In the genomic region with DNA sequence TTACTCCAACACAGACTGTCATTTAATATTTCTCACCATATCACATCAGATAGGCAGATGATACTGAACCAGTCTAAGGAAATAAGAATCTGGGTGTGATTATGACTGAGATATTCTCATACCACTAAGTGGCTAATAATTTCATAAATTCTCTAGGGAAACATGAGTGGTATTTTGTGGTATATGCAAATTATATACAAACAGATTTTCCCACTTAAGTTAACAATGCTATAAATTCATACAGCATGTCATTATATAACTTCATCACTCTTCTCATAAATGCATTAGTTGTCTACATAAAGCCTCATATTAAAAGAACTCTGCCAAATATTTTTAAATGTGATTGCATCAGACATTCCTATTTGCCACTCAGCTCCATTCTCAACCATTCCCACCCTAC, we compare ENCODE assay signal across 26 cellular contexts.
A peak's percentile ranks its signal among the peaks of the same experiment; 100 is the strongest.
DNase-seq lines count a peak whose midpoint lies in the region; FAIRE-seq and TF ChIP-seq lines count a peak whose summit lies in the region.
"Had no signal": no experiment of that assay in that cellular context is flagged by ENCODE, and none has a peak within 500 bp of the region (broad histone marks: within the 10 kb centered on the region; RNA-seq: fewer than 3 reads in every experiment).

No MANE protein-coding gene starts in this region.

- H3K4me3 ChIP-seq in AG10803 (ENCODE audit: low read length): no peak overlapping the region
- H3K4me3 ChIP-seq in choroid plexus epithelial cell (ENCODE audit: low read depth, low read length): no peak overlapping the region
- H3K4me3 ChIP-seq: BLaER1, PC-9 had no signal

- no peaks in the 10 kb centered on the region for H3K36me3 Mint-ChIP-seq in progenitor cell of endocrine pancreas (ENCODE audit: insufficient read depth)
- H3K36me3 Mint-ChIP-seq: CD4-positive, CD25-positive, alpha-beta regulatory T cell; IgD-negative memory B cell had no signal

- no peak for FAIRE-seq in D721Med (lab: Jason Lieb, UNC)
- FAIRE-seq: GM12892, GM19239, H1 had no signal

- no peak for TF ChIP-seq CTCF in AG10803 (conservative IDR thresholded peaks at IDR 0.05; ENCODE audit: low read length)
- no peak for TF ChIP-seq CTCF in choroid plexus epithelial cell (conservative IDR thresholded peaks at IDR 0.05; ENCODE audit: low read depth, low read length)
- no peak for TF ChIP-seq CTCF in D721Med (IDR thresholded peaks at IDR 0.05; ENCODE audit: insufficient read depth, missing control alignments)
- no peak for TF ChIP-seq CTCF in progenitor cell of endocrine pancreas (IDR thresholded peaks at IDR 0.05; ENCODE audit: unreplicated experiment)

- H3K4me1 Mint-ChIP-seq in progenitor cell of endocrine pancreas (ENCODE audit: low read depth): no peaks in the 10 kb centered on the region
- H3K4me1 Mint-ChIP-seq: CD4-positive, CD25-positive, alpha-beta regulatory T cell; IgD-negative memory B cell had no signal

- H3K27ac Mint-ChIP-seq in progenitor cell of endocrine pancreas: no peak overlapping the region
- H3K27ac Mint-ChIP-seq: CD4-positive, CD25-positive, alpha-beta regulatory T cell; IgD-negative memory B cell had no signal

- H3K9me3 Mint-ChIP-seq in progenitor cell of endocrine pancreas (ENCODE audit: low read depth): no peaks in the 10 kb centered on the region
- H3K9me3 Mint-ChIP-seq: IgD-negative memory B cell had no signal

- DNase-seq in AG10803 (ENCODE audit: low read depth) (peak; percentile 47), GM04503 (ENCODE audit: low read depth) (peak; percentile 29), choroid plexus epithelial cell (ENCODE audit: low read depth) (peak; percentile 6), foreskin melanocyte (peak; percentile 26), NCI-H1105 (lab: John Stamatoyannopoulos, UW) (no peak), D721Med (ENCODE audit: insufficient read length, low spot score) (no peak), SHP77 treated with DMSO at 0.1 percent for 48 hours (lab: John Stamatoyannopoulos, UW) (no peak), progenitor cell of endocrine pancreas (ENCODE audit: low spot score, unreplicated experiment) (no peak)
- DNase-seq: 8988T; ACHN; CD4-positive, CD25-positive, alpha-beta regulatory T cell; GDM1; MM.1S; NCI-H1417 treated with DMSO at 0.1 percent for 48 hours; NCI-H1694 treated with DMSO at 0.1 percent for 48 hours; NCI-H2081; NCI-H2227 treated with DMSO at 0.1 percent for 48 hours; NCI-H526 treated with DMSO at 0.1 percent for 48 hours; PC-9; Right ventricle myocardium superior; SW 1271 had no signal

- H3K4me3 Mint-ChIP-seq in progenitor cell of endocrine pancreas (ENCODE audit: low read depth): no peak overlapping the region
- H3K4me3 Mint-ChIP-seq: CD4-positive, CD25-positive, alpha-beta regulatory T cell had no signal

- H3K27me3 Mint-ChIP-seq in progenitor cell of endocrine pancreas: peaks cover 6% of the 10 kb centered on the region
- H3K27me3 Mint-ChIP-seq: CD4-positive, CD25-positive, alpha-beta regulatory T cell had no signal

Comparison
In these comparisons a context has a peak if more than half of its experiments do, and no peak if none do; other contexts are left out.
1. DNase-seq: peak in AG10803 (single experiment), GM04503 (single experiment), choroid plexus epithelial cell (single experiment) and foreskin melanocyte (single experiment); none in NCI-H1105 (single experiment), D721Med (single experiment), SHP77 treated with DMSO at 0.1 percent for 48 hours (single experiment) and progenitor cell of endocrine pancreas (single experiment).